Comparison of ENCODE assay signal across 12 cellular contexts in the genomic region with DNA sequence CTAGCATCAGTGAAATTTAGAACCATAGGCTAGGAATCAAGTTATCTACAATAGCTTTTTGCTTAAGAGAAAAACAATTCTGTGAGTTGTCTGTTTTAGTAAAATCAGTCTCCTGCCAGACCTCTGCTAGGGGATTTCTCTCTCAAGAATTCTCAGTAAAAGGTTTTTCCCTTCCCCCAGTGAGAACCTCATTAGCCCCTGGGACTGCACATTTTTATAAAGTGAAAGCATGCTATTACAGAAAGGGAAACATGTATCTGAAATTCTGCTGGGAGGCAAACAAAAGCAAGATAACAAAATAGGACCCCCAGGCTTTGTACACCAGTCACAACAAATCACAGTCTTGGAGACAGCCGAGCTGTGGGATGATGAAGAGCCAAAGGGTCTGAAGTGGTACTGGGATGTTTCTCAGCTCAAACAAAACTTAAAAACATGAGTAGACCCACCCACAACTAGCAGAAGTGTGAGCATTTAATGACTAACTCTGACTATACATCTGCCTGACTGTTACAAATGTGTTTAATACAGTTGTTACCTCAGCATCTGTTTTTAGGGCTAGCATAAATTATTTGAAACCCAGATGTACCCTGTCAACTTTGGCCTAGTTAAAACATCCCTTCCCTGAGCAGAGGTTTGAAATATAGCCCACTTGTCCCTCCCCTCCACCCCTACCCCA. TPM values are rescaled to one million over a fixed set of nuclear protein-coding genes. Genes with fewer than 3 reads are reported as not detected.
DNase-seq lines count a peak whose midpoint lies in the region; ATAC-seq and TF ChIP-seq lines count a peak whose summit lies in the region.
"Had no signal": no experiment of that assay in that cellular context is flagged by ENCODE, and none has a peak within 500 bp of the region (broad histone marks: within the 10 kb centered on the region; RNA-seq: fewer than 3 reads in every experiment).

No MANE protein-coding gene starts in this region.

- H3K9me3 ChIP-seq in adipocyte (ENCODE audit: control insufficient read depth, low read length) = no peaks in the 10 kb centered on the region
- H3K9me3 ChIP-seq: prostate gland had no signal

- peak overlapping the region; percentile 67 for H3K27ac Mint-ChIP-seq in stimulated activated memory B cell treated with anti-CD40 and anti-IgM and Interleukin-4, amounts not matched to agents 10 μg/mL and 1 μg/mL and 100 μg/mL, for 72 hours

- H3K4me3 Mint-ChIP-seq in activated T-cell treated with anti-CD3 and anti-CD28 coated beads, Interleukin-2, amount 50 U/mL, for 4 hours = no peak overlapping the region
- peak overlapping the region; percentile 15 for H3K4me3 Mint-ChIP-seq in stimulated activated memory B cell treated with anti-CD40 and anti-IgM and Interleukin-4, amounts not matched to agents 10 μg/mL and 1 μg/mL and 100 μg/mL, for 72 hours

- H3K4me3 ChIP-seq in adipocyte (ENCODE audit: low read length) (no peak overlapping the region), dorsolateral prefrontal cortex (no peak overlapping the region)
- H3K4me3 ChIP-seq: coronary artery, lung, prostate gland had no signal

- H3K9ac ChIP-seq in adipocyte (ENCODE audit: low read length) = no peak overlapping the region
- H3K9ac ChIP-seq: KMS-11 had no signal

- peaks cover 63% of the 10 kb centered on the region for H3K36me3 Mint-ChIP-seq in activated T-cell treated with anti-CD3 and anti-CD28 coated beads, Interleukin-2, amount 50 U/mL, for 4 hours (ENCODE audit: insufficient read depth)
- peaks cover 63% of the 10 kb centered on the region for H3K36me3 Mint-ChIP-seq in stimulated activated memory B cell treated with anti-CD40 and anti-IgM and Interleukin-4, amounts not matched to agents 10 μg/mL and 1 μg/mL and 100 μg/mL, for 72 hours

- H3K27ac ChIP-seq in dorsolateral prefrontal cortex = no peak overlapping the region
- H3K27ac ChIP-seq: KMS-11, prostate gland had no signal

- H3K36me3 ChIP-seq in adipocyte (ENCODE audit: control insufficient read depth, insufficient read depth, low read length, severe bottlenecking) = peaks cover 92% of the 10 kb centered on the region
- H3K36me3 ChIP-seq: prostate gland had no signal

- ATAC-seq in activated T-cell treated with anti-CD3 and anti-CD28 coated beads, Interleukin-2, amount 50 U/mL, for 4 hours = peak; percentile 91 to 93
- ATAC-seq in HG02588 (IDR thresholded peaks at IDR 0.05; ENCODE audit: unreplicated experiment) (peak; percentile 61), GM18517 (IDR thresholded peaks at IDR 0.05; ENCODE audit: unreplicated experiment) (no peak)
- peak; percentile 86 for ATAC-seq in stimulated activated memory B cell treated with anti-CD40 and anti-IgM and Interleukin-4, amounts not matched to agents 10 μg/mL and 1 μg/mL and 100 μg/mL, for 72 hours

- peaks cover 17% of the 10 kb centered on the region for H3K4me1 ChIP-seq in adipocyte (ENCODE audit: control insufficient read depth, insufficient read depth, low read length)
- H3K4me1 ChIP-seq: prostate gland had no signal

- no peak for DNase-seq in activated T-cell treated with anti-CD3 and anti-CD28 coated beads, Interleukin-2, amount 50 U/mL, for 4 hours
- no peak for DNase-seq in activated T-cell treated with anti-CD3 and anti-CD28 coated beads for 4 hours
- DNase-seq in adipocyte (ENCODE audit: low read depth) = peak; percentile 4
- no peak for DNase-seq in dorsolateral prefrontal cortex
- no peak for DNase-seq in T1000 (lab: John Stamatoyannopoulos, UW)

- no peaks in the 10 kb centered on the region for H3K27me3 ChIP-seq in adipocyte (replicated peaks; ENCODE audit: control insufficient read depth, insufficient read depth, low read length)
- H3K27me3 ChIP-seq in dorsolateral prefrontal cortex = no peaks in the 10 kb centered on the region

- no peak for TF ChIP-seq CTCF in dorsolateral prefrontal cortex (IDR thresholded peaks at IDR 0.05 in 54 of 56, conservative IDR thresholded peaks at IDR 0.05 in 2 of 56; ENCODE audit: low read depth in 1 of 56, partially characterized antibody in 56 of 56)

- H3K9me3 Mint-ChIP-seq in activated T-cell treated with anti-CD3 and anti-CD28 coated beads, Interleukin-2, amount 50 U/mL, for 4 hours = no peaks in the 10 kb centered on the region
- no peaks in the 10 kb centered on the region for H3K9me3 Mint-ChIP-seq in stimulated activated memory B cell treated with anti-CD40 and anti-IgM and Interleukin-4, amounts not matched to agents 10 μg/mL and 1 μg/mL and 100 μg/mL, for 72 hours

- H3K27me3 Mint-ChIP-seq in activated T-cell treated with anti-CD3 and anti-CD28 coated beads, Interleukin-2, amount 50 U/mL, for 4 hours (ENCODE audit: low read depth) = no peaks in the 10 kb centered on the region
- H3K27me3 Mint-ChIP-seq in stimulated activated memory B cell treated with anti-CD40 and anti-IgM and Interleukin-4, amounts not matched to agents 10 μg/mL and 1 μg/mL and 100 μg/mL, for 72 hours = no peaks in the 10 kb centered on the region

- intact Hi-C loops in dorsolateral prefrontal cortex (cut with DNase I) = no loop called here

- H3K4me1 Mint-ChIP-seq in activated T-cell treated with anti-CD3 and anti-CD28 coated beads, Interleukin-2, amount 50 U/mL, for 4 hours (ENCODE audit: low read depth) = peaks cover 24% of the 10 kb centered on the region
- peaks cover 35% of the 10 kb centered on the region for H3K4me1 Mint-ChIP-seq in stimulated activated memory B cell treated with anti-CD40 and anti-IgM and Interleukin-4, amounts not matched to agents 10 μg/mL and 1 μg/mL and 100 μg/mL, for 72 hours

RNA-seq across cellular contexts. Expression of gene GLG1, which starts 20.0 kb away (rescaled TPM):
- 10 to 100 TPM; 45.1 to 52.4 (median 45.4) TPM for total RNA-seq in activated T-cell treated with anti-CD3 and anti-CD28 coated beads, Interleukin-2, amount 50 U/mL, for 4 hours
- 100 to 1,000 TPM; 119 to 189 (median 147) TPM for total RNA-seq in dorsolateral prefrontal cortex

RNA-seq across cellular contexts. Expression of gene RFWD3, which starts 39.8 kb away (rescaled TPM):
- 10 to 100 TPM; 70.8 to 97.0 (median 76.3) TPM for total RNA-seq in activated T-cell treated with anti-CD3 and anti-CD28 coated beads, Interleukin-2, amount 50 U/mL, for 4 hours
- 10 to 100 TPM in 114 of 120 experiments, 1 to 10 TPM in 6; 8.3 to 26.1 (median 14.4) TPM for total RNA-seq in dorsolateral prefrontal cortex
